19 cellular contexts compared by ENCODE assay signal in the genomic region with DNA sequence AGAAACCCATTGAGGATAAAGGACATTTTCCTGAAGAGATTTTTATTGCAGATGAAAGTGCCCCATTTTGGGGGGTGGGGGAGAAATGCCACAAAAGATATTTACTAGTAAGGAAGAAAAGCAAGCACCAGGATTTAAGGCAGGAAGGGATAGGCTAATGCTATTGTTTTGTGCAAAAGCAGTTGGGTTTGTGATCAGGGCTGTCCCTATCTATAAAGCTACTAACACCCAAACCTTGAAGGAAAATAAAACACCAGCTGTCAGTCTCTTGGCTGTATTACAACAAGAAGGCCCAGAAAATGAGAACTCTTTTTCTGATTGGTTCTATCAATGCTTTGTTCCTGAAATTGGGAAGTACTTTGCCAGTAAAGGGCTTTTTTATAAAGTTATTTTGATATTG. TPM values are rescaled to one million over a fixed set of nuclear protein-coding genes. Genes with fewer than 3 reads are reported as not detected.
DNase-seq lines count a peak whose midpoint lies in the region; ATAC-seq and TF ChIP-seq lines count a peak whose summit lies in the region.
"Had no signal": no experiment of that assay in that cellular context is flagged by ENCODE, and none has a peak within 500 bp of the region (broad histone marks: within the 10 kb centered on the region; RNA-seq: fewer than 3 reads in every experiment).

No MANE protein-coding gene starts in this region.

- H2AK5ac ChIP-seq in IMR-90 (ENCODE audit: low read depth, low read length), result no peak overlapping the region

- H3K36me3 ChIP-seq in IMR-90 (ENCODE audit: control insufficient read depth, insufficient read depth, low read length), result no peaks in the 10 kb centered on the region
- no peaks in the 10 kb centered on the region for H3K36me3 ChIP-seq in mucosa of descending colon (ENCODE audit: low read depth)

- H2BK15ac ChIP-seq in IMR-90 (ENCODE audit: low read depth, low read length), result peak overlapping the region; percentile 94; the same call in 2 of the 3 replicates

- H3K4me2 ChIP-seq in IMR-90 (ENCODE audit: low read depth, low read length), result no peak overlapping the region
- H3K4me2 ChIP-seq: PC-9 had no signal

- no peak overlapping the region for H3K4me3 ChIP-seq in IMR-90 (ENCODE audit: insufficient read depth, low read depth, low read length)
- H3K4me3 ChIP-seq in mucosa of descending colon, result no peak overlapping the region
- H3K4me3 ChIP-seq: PC-9 had no signal

- H3K27ac ChIP-seq in IMR-90 (ENCODE audit: insufficient read depth, low read length) (peak overlapping the region; percentile 18; the same call in 1 of the 2 replicates), substantia nigra (ENCODE audit: low read depth, low read length, poor library complexity, severe bottlenecking) (peak overlapping the region; percentile 46)
- H3K27ac ChIP-seq: PC-9 had no signal

- CTCF ChIA-PET in IMR-90 (lab: Yijun Ruan, JAX), result interaction anchor here (0.7 kb wide), 1 partner anchor 18 kb away, joined by 3 read pairs; no protein-coding TSS in a partner anchor

- H3K27me3 ChIP-seq in IMR-90 (ENCODE audit: control insufficient read depth, insufficient read depth, low read length), result no peaks in the 10 kb centered on the region

- H3K4me3 Mint-ChIP-seq in activated T-helper 2 cell treated with anti-CD3 and anti-CD28 coated beads, Interferon-gamma antibody, Interleukin-2, Interleukin-4, amounts not matched to agents 10 μg/mL and 5 μg/mL and 100 μg/mL, durations not matched to agents 14 hours and 24 hours and 36 hours (ENCODE audit: low read depth), result no peak overlapping the region
- H3K4me3 Mint-ChIP-seq: HFFc6 had no signal

- H3K9me3 Mint-ChIP-seq in activated T-helper 2 cell treated with anti-CD3 and anti-CD28 coated beads, Interferon-gamma antibody, Interleukin-2, Interleukin-4, amounts not matched to agents 10 μg/mL and 5 μg/mL and 100 μg/mL, durations not matched to agents 14 hours and 24 hours and 36 hours, result peaks cover 19% of the 10 kb centered on the region
- H3K9me3 Mint-ChIP-seq: HFFc6 had no signal

- no peak for TF ChIP-seq CTCF in IMR-90 (conservative IDR thresholded peaks at IDR 0.05; ENCODE audit: low read depth, low read length)
- no peak for TF ChIP-seq CTCF in mucosa of descending colon (IDR thresholded peaks at IDR 0.05)

- no peak overlapping the region; the same call in 1 of the 2 replicates for H4K91ac ChIP-seq in IMR-90 (ENCODE audit: insufficient read depth, low read depth, low read length)

- H2BK120ac ChIP-seq in IMR-90 (ENCODE audit: low read depth, low read length), result peak overlapping the region; percentile 98; the same call in 1 of the 2 replicates

- TF ChIP-seq RAD21 in IMR-90 (IDR thresholded peaks at IDR 0.05; ENCODE audit: low read length), result no peak

- H3K4ac ChIP-seq in IMR-90 (ENCODE audit: low read depth, low read length), result peak overlapping the region; percentile 77; the same call in 1 of the 2 replicates

- in situ Hi-C loops in IMR-90 (cut with MboI; ENCODE audit: low sequenced_read_pairs), result no loop called here

- POLR2A ChIA-PET in IMR-90 (lab: Charles Lee; ENCODE audit: unreplicated experiment), result no interaction called here

- H3K9ac ChIP-seq in IMR-90 (ENCODE audit: low read depth, low read length), result no peak overlapping the region

- H4K8ac ChIP-seq in IMR-90 (ENCODE audit: low read depth in 2 of 2, low read length in 2 of 2), result peak overlapping the region; percentile 92 to 95; a peak in 2 of 4 replicates

- peaks cover 3% of the 10 kb centered on the region for H3K9me1 ChIP-seq in IMR-90 (ENCODE audit: insufficient read depth, low read length)

- peaks cover 63% of the 10 kb centered on the region for H3K4me1 Mint-ChIP-seq in activated T-helper 2 cell treated with anti-CD3 and anti-CD28 coated beads, Interferon-gamma antibody, Interleukin-2, Interleukin-4, amounts not matched to agents 10 μg/mL and 5 μg/mL and 100 μg/mL, durations not matched to agents 14 hours and 24 hours and 36 hours (ENCODE audit: low read depth)

- ATAC-seq in IMR-90 (ENCODE audit: low read depth) (no peak), mucosa of descending colon (peak; percentile 88), GM18520 (IDR thresholded peaks at IDR 0.05; ENCODE audit: unreplicated experiment) (no peak), SK-N-SH treated with all-trans-retinoic acid at 6 μM for 48 hours (no peak)

- H3K14ac ChIP-seq in IMR-90 (replicated peaks; ENCODE audit: low read depth, low read length), result 0 out of 2 replicates have a peak overlapping the region, but pooled peaks have one; percentile 73

- H3K4me1 ChIP-seq in IMR-90 (ENCODE audit: control insufficient read depth, insufficient read depth, low read length), result peaks cover 6% of the 10 kb centered on the region
- peaks cover 11% of the 10 kb centered on the region for H3K4me1 ChIP-seq in mucosa of descending colon (ENCODE audit: low read depth)

- H3K56ac ChIP-seq in IMR-90 (ENCODE audit: extremely low read depth, insufficient read depth, low read length), result no peak overlapping the region

- no peaks in the 10 kb centered on the region for H3K79me1 ChIP-seq in IMR-90 (ENCODE audit: low read depth in 1 of 2, low read length in 2 of 2)

- no peak overlapping the region for H3K23ac ChIP-seq in IMR-90 (ENCODE audit: low read depth, low read length)

- H2BK5ac ChIP-seq in IMR-90 (ENCODE audit: low read depth, low read length, poor library complexity, severe bottlenecking), result peak overlapping the region; percentile 100

- no peak for TF ChIP-seq POLR2A in IMR-90 (IDR thresholded peaks at IDR 0.05; ENCODE audit: low read depth, low read length)

- H4K20me1 ChIP-seq in IMR-90 (ENCODE audit: insufficient read depth, low read length), result no peaks in the 10 kb centered on the region

- peak overlapping the region; percentile 25 for H3K27ac Mint-ChIP-seq in activated T-helper 2 cell treated with anti-CD3 and anti-CD28 coated beads, Interferon-gamma antibody, Interleukin-2, Interleukin-4, amounts not matched to agents 10 μg/mL and 5 μg/mL and 100 μg/mL, durations not matched to agents 14 hours and 24 hours and 36 hours

- no peak overlapping the region for H2AFZ ChIP-seq in IMR-90 (replicated peaks; ENCODE audit: low read length, poor library complexity)
- H2AFZ ChIP-seq: PC-9 had no signal

- no peak for DNase-seq in IMR-90
- DNase-seq in activated T-helper 2 cell treated with anti-CD3 and anti-CD28 coated beads, Interferon-gamma antibody, Interleukin-2, Interleukin-4, amounts not matched to agents 10 μg/mL and 5 μg/mL and 100 μg/mL, durations not matched to agents 14 hours and 24 hours and 36 hours (ENCODE audit: low spot score), result no peak
- DNase-seq in mucosa of descending colon, result no peak
- no peak for DNase-seq in substantia nigra (lab: John Stamatoyannopoulos, UW)
- no peak for DNase-seq in stimulated activated naive CD4-positive, alpha-beta T cell (lab: John Stamatoyannopoulos, UW)
- DNase-seq: COR-L47, DMS153, EL, HFFc6, NCI-H1105 treated with DMSO at 0.1 percent for 48 hours, NCI-H1694 treated with DMSO at 0.1 percent for 48 hours, NCI-H2107, NCI-H2227 treated with DMSO at 0.1 percent for 48 hours, NCI-H524, PC-9 had no signal

- H2BK20ac ChIP-seq in IMR-90 (ENCODE audit: low read depth, low read length), result no peak overlapping the region

- no TSS peak for BruUV-seq in IMR-90 (replicated peaks; lab: Mats Ljungman, UMichigan)

- H3K36me3 Mint-ChIP-seq in activated T-helper 2 cell treated with anti-CD3 and anti-CD28 coated beads, Interferon-gamma antibody, Interleukin-2, Interleukin-4, amounts not matched to agents 10 μg/mL and 5 μg/mL and 100 μg/mL, durations not matched to agents 14 hours and 24 hours and 36 hours (ENCODE audit: low read depth), result peaks cover 14% of the 10 kb centered on the region

- peak overlapping the region; percentile 90; the same call in 1 of the 2 replicates for H3K18ac ChIP-seq in IMR-90 (ENCODE audit: low read depth, low read length)

- H3K9me3 ChIP-seq in IMR-90 (ENCODE audit: control insufficient read depth, insufficient read depth, low read length) (peaks cover 2% of the 10 kb centered on the region; the same call in 1 of the 2 replicates), mucosa of descending colon (peaks cover 5% of the 10 kb centered on the region)

- H2AK9ac ChIP-seq in IMR-90 (replicated peaks; ENCODE audit: low read depth, low read length, poor library complexity), result no peak overlapping the region

- H3K27me3 Mint-ChIP-seq in activated T-helper 2 cell treated with anti-CD3 and anti-CD28 coated beads, Interferon-gamma antibody, Interleukin-2, Interleukin-4, amounts not matched to agents 10 μg/mL and 5 μg/mL and 100 μg/mL, durations not matched to agents 14 hours and 24 hours and 36 hours (ENCODE audit: low read depth), result no peaks in the 10 kb centered on the region

- intact Hi-C loops in IMR-90 (cut with micrococcal nuclease) (no loop called here), mucosa of descending colon (cut with DNase I, micrococcal nuclease) (no loop called here)
- intact Hi-C loops in activated T-helper 2 cell treated with anti-CD3 and anti-CD28 coated beads, Interferon-gamma antibody, Interleukin-2, Interleukin-4, amounts not matched to agents 10 μg/mL and 5 μg/mL and 100 μg/mL, durations not matched to agents 14 hours and 24 hours and 36 hours (cut with micrococcal nuclease), result loop anchor here (10.0 kb wide), 2 partner anchors 286 to 784 kb away; no protein-coding TSS in a partner anchor

- no peak overlapping the region for H4K5ac ChIP-seq in IMR-90 (ENCODE audit: low read depth, low read length)

- dilution Hi-C loops in IMR-90 (cut with HindIII; ENCODE audit: low sequenced_read_pairs, unreplicated experiment), result no loop called here

TF ChIP-seq in IMR-90, 13 proteins besides CTCF, POLR2A, EP300 and RAD21 (continues in another document):
- no peak for TF ChIP-seq RCOR1 (IDR thresholded peaks at IDR 0.05; ENCODE audit: insufficient replicate concordance, low read length)

TF ChIP-seq in SK-N-SH treated with all-trans-retinoic acid at 6 μM for 48 hours, 23 proteins besides CTCF, POLR2A, EP300 and RAD21 (continues in another document):
- TF ChIP-seq, protein P1, sequence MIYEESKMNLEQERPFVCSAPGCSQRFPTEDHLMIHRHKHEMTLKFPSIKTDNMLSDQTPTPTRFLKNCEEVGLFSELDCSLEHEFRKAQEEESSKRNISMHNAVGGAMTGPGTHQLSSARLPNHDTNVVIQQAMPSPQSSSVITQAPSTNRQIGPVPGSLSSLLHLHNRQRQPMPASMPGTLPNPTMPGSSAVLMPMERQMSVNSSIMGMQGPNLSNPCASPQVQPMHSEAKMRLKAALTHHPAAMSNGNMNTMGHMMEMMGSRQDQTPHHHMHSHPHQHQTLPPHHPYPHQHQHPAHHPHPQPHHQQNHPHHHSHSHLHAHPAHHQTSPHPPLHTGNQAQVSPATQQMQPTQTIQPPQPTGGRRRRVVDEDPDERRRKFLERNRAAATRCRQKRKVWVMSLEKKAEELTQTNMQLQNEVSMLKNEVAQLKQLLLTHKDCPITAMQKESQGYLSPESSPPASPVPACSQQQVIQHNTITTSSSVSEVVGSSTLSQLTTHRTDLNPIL (CRISPR knock-in tag; IDR thresholded peaks at IDR 0.05; ENCODE audit: low read depth), result no peak

RNA-seq across cellular contexts. Expression of a gene that starts 56.0 kb away (rescaled TPM):
- 0.83 and 1.1 TPM in 2 replicates for total RNA-seq in IMR-90 (2012; rRNA removed)
- 1.6 and 1.7 TPM in 2 replicates for polyA plus RNA-seq in IMR-90 (2012; rRNA removed)
- 0.57 and 0.62 TPM in 2 replicates for polyA plus RNA-seq in IMR-90 (2012; cell fraction: cytosol; rRNA removed)
- 0.34 and 3.0 TPM in 2 replicates for polyA plus RNA-seq in IMR-90 (2012; cell fraction: nucleus; rRNA removed; ENCODE audit: low replicate concordance)
- 60.3 and 63.3 TPM in 2 replicates for total RNA-seq in activated T-helper 2 cell treated with anti-CD3 and anti-CD28 coated beads, Interferon-gamma antibody, Interleukin-2, Interleukin-4, amounts not matched to agents 10 μg/mL and 5 μg/mL and 100 μg/mL, durations not matched to agents 14 hours and 24 hours and 36 hours
- total RNA-seq in mucosa of descending colon, result 1 to 10 TPM; 3.3 to 6.4 (median 3.9) TPM
- total RNA-seq: H4, HFFc6, HT1080 had no signal
